Comparison of ENCODE assay signal across 28 cellular contexts in genomic region chr19:30552593-30552992, GRCh38.
"Had no signal": no experiment of that assay in that cellular context is flagged by ENCODE, and none has a peak within 500 bp of the region (broad histone marks: within the 10 kb centered on the region; RNA-seq: fewer than 3 reads in every experiment).

No MANE protein-coding gene starts in this region.

- H3K4me1 Mint-ChIP-seq: natural killer cell; stimulated activated naive CD8-positive, alpha-beta T cell treated with anti-CD3 and anti-CD28 coated beads, Interleukin-15, amount 100 ng/mL, for 72 hours had no signal

- H3K4me3 ChIP-seq: coronary artery, esophagus squamous epithelium, heart right ventricle, lower lobe of right lung, pancreas, right lobe of liver, testis, tibial artery had no signal

- H3K27ac Mint-ChIP-seq: effector memory CD8-positive, alpha-beta T cell; natural killer cell; type B pancreatic cell had no signal

- H3K4me3 Mint-ChIP-seq: effector memory CD8-positive, alpha-beta T cell; natural killer cell; stimulated activated naive CD8-positive, alpha-beta T cell treated with anti-CD3 and anti-CD28 coated beads, Interleukin-15, amount 100 ng/mL, for 72 hours; type B pancreatic cell had no signal

- DNase-seq: dermis blood vessel endothelial cell; effector memory CD8-positive, alpha-beta T cell; erythroblast; esophagus squamous epithelium; foreskin melanocyte; glutamatergic neuron; heart right ventricle; hippocampal formation; kidney glomerular epithelial cell; left colon; left ventricle myocardium superior; lower lobe of right lung; natural killer cell; pancreas; retina; right lobe of liver; small intestine; stimulated activated CD4-positive, alpha-beta T cell treated with anti-CD3 and anti-CD28 coated beads, Interleukin-15, amount 100 ng/mL, for 24 hours; stimulated activated CD4-positive, alpha-beta T cell treated with anti-CD3 and anti-CD28 coated beads, Interleukin-2, amount 100 ng/mL, for 48 hours; stimulated activated naive CD4-positive, alpha-beta T cell; stimulated activated naive CD8-positive, alpha-beta T cell treated with anti-CD3 and anti-CD28 coated beads, Interleukin-15, amount 100 ng/mL, for 72 hours; testis had no signal

- ATAC-seq: effector memory CD8-positive, alpha-beta T cell; heart right ventricle; left colon; left ventricle myocardium superior; lower lobe of right lung; natural killer cell; pancreas; right lobe of liver; stimulated activated naive CD8-positive, alpha-beta T cell treated with anti-CD3 and anti-CD28 coated beads, Interleukin-15, amount 100 ng/mL, for 72 hours had no signal

- H3K27me3 Mint-ChIP-seq: stimulated activated naive CD8-positive, alpha-beta T cell treated with anti-CD3 and anti-CD28 coated beads, Interleukin-15, amount 100 ng/mL, for 72 hours had no signal

- FAIRE-seq: endometrium, islet of Langerhans, pancreas, small intestine had no signal

- H3K27me3 ChIP-seq: neutrophil, right lobe of liver, testis had no signal

- H3K9me3 Mint-ChIP-seq: effector memory CD8-positive, alpha-beta T cell; natural killer cell; stimulated activated naive CD8-positive, alpha-beta T cell treated with anti-CD3 and anti-CD28 coated beads, Interleukin-15, amount 100 ng/mL, for 72 hours; type B pancreatic cell had no signal

- H3K27ac ChIP-seq: coronary artery, esophagus squamous epithelium, heart right ventricle, lower lobe of right lung, neutrophil, pancreas, right lobe of liver, testis, tibial artery had no signal

- H3K36me3 ChIP-seq: esophagus squamous epithelium, heart right ventricle, lower lobe of right lung, neutrophil, pancreas, right lobe of liver, tibial artery had no signal

- H3K36me3 Mint-ChIP-seq: natural killer cell, type B pancreatic cell had no signal

- H3K9me3 ChIP-seq: esophagus squamous epithelium, heart right ventricle, lower lobe of right lung, neutrophil, pancreas, right lobe of liver, testis, tibial artery had no signal

- H3K4me1 ChIP-seq: lower lobe of right lung, pancreas, right lobe of liver, testis, tibial artery had no signal
